12 cellular contexts compared by ENCODE assay signal in the genomic region with DNA sequence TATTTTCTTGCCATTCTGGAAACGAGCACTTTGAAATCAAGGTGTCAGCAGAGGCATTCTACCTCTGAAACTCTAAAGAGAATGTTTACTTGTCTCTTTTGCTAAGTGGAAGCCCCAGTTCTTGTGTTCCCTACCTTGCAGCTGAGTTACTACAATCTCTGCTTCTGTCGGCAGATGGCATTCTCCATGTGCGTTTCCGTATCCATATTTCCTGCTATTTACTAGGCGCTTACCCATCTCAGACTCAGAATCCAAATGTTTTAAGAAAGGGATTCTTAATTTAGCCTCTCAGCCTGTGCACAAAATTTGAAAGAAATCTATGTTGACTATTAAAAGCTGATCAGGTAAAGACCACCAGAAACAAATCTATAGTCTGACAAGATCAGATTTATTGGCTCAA.
DNase-seq lines count a peak whose midpoint lies in the region; ATAC-seq and TF ChIP-seq lines count a peak whose summit lies in the region.
"Had no signal": no experiment of that assay in that cellular context is flagged by ENCODE, and none has a peak within 500 bp of the region (broad histone marks: within the 10 kb centered on the region; RNA-seq: fewer than 3 reads in every experiment).

No MANE protein-coding gene starts in this region.

- no peak overlapping the region for H3K4me3 Mint-ChIP-seq in chondrocyte (ENCODE audit: unreplicated experiment)
- peak overlapping the region; percentile 8 for H3K4me3 Mint-ChIP-seq in mesothelial cell of epicardium
- H3K4me3 Mint-ChIP-seq in stimulated activated memory B cell treated with anti-CD40 and anti-IgM and Interleukin-4, amounts not matched to agents 10 μg/mL and 1 μg/mL and 100 μg/mL, for 72 hours, result no peak overlapping the region
- H3K4me3 Mint-ChIP-seq: activated T-cell treated with anti-CD3 and anti-CD28 coated beads, Interleukin-2, amount 50 U/mL, for 4 hours had no signal

- ATAC-seq in stimulated activated memory B cell treated with anti-CD40 and anti-IgM and Interleukin-4, amounts not matched to agents 10 μg/mL and 1 μg/mL and 100 μg/mL, for 72 hours, result no peak
- ATAC-seq in left cardiac atrium (no peak), HG02840 (IDR thresholded peaks at IDR 0.05; ENCODE audit: low FRiP score, unreplicated experiment) (no peak)
- ATAC-seq: activated T-cell treated with anti-CD3 and anti-CD28 coated beads, Interleukin-2, amount 50 U/mL, for 4 hours had no signal

- no peaks in the 10 kb centered on the region for H3K4me1 ChIP-seq in effector memory CD4-positive, alpha-beta T cell (ENCODE audit: control insufficient read depth, insufficient read depth, low read length, poor library complexity, severe bottlenecking)
- H3K4me1 ChIP-seq: HAP-1, pancreas had no signal

- no peaks in the 10 kb centered on the region for H3K36me3 Mint-ChIP-seq in chondrocyte (ENCODE audit: low read depth)
- H3K36me3 Mint-ChIP-seq in mesothelial cell of epicardium, result no peaks in the 10 kb centered on the region
- H3K36me3 Mint-ChIP-seq in stimulated activated memory B cell treated with anti-CD40 and anti-IgM and Interleukin-4, amounts not matched to agents 10 μg/mL and 1 μg/mL and 100 μg/mL, for 72 hours, result no peaks in the 10 kb centered on the region

- H3K27ac Mint-ChIP-seq in chondrocyte (ENCODE audit: unreplicated experiment), result no peak overlapping the region
- peak overlapping the region; percentile 68 for H3K27ac Mint-ChIP-seq in mesothelial cell of epicardium
- no peak overlapping the region for H3K27ac Mint-ChIP-seq in stimulated activated memory B cell treated with anti-CD40 and anti-IgM and Interleukin-4, amounts not matched to agents 10 μg/mL and 1 μg/mL and 100 μg/mL, for 72 hours

- H3K4me3 ChIP-seq in BJ (ENCODE audit: low read depth, low read length), result no peak overlapping the region
- no peak overlapping the region for H3K4me3 ChIP-seq in effector memory CD4-positive, alpha-beta T cell (ENCODE audit: insufficient read depth, low read depth, low read length, poor library complexity, severe bottlenecking)
- H3K4me3 ChIP-seq: HAP-1, pancreas had no signal

- peaks cover 22% of the 10 kb centered on the region for H3K27me3 Mint-ChIP-seq in chondrocyte (ENCODE audit: low read depth)
- H3K27me3 Mint-ChIP-seq in mesothelial cell of epicardium (ENCODE audit: low read depth), result no peaks in the 10 kb centered on the region
- no peaks in the 10 kb centered on the region for H3K27me3 Mint-ChIP-seq in stimulated activated memory B cell treated with anti-CD40 and anti-IgM and Interleukin-4, amounts not matched to agents 10 μg/mL and 1 μg/mL and 100 μg/mL, for 72 hours

- intact Hi-C loops in left cardiac atrium (cut with DNase I), result loop anchor here in 1 of 2 donors (2.0 kb wide), 1 partner anchor 242 kb away; no protein-coding TSS in a partner anchor

- no peaks in the 10 kb centered on the region for H3K9me3 Mint-ChIP-seq in chondrocyte (ENCODE audit: low read depth)
- no peaks in the 10 kb centered on the region for H3K9me3 Mint-ChIP-seq in mesothelial cell of epicardium
- H3K9me3 Mint-ChIP-seq in stimulated activated memory B cell treated with anti-CD40 and anti-IgM and Interleukin-4, amounts not matched to agents 10 μg/mL and 1 μg/mL and 100 μg/mL, for 72 hours, result no peaks in the 10 kb centered on the region

- CTCF ChIA-PET in BJ (lab: Yijun Ruan, JAX), result interaction anchor here (0.6 to 1.6 kb wide), 3 partner anchors 14 to 319 kb away, joined by 3 to 8 read pairs (median 4); no protein-coding TSS in a partner anchor

- no peaks in the 10 kb centered on the region for H3K9me3 ChIP-seq in effector memory CD4-positive, alpha-beta T cell (ENCODE audit: control insufficient read depth, low read length)
- H3K9me3 ChIP-seq: HAP-1, pancreas had no signal

- H3K27ac ChIP-seq in effector memory CD4-positive, alpha-beta T cell (ENCODE audit: insufficient read depth, low read length, poor library complexity, severe bottlenecking), result no peak overlapping the region
- H3K27ac ChIP-seq: pancreas had no signal

- DNase-seq in BJ (ENCODE audit: low read depth) (no peak), chondrocyte (ENCODE audit: low spot score) (no peak), mesothelial cell of epicardium (ENCODE audit: low spot score in 2 of 2, unreplicated experiment in 2 of 2) (no peak), left cardiac atrium (no peak)
- DNase-seq in effector memory CD4-positive, alpha-beta T cell, result no peak
- DNase-seq: activated T-cell treated with anti-CD3 and anti-CD28 coated beads, Interleukin-2, amount 50 U/mL, for 4 hours; GF-D8; pancreas had no signal

- H3K36me3 ChIP-seq in BJ (ENCODE audit: control insufficient read depth, insufficient read depth, low read length), result no peaks in the 10 kb centered on the region
- H3K36me3 ChIP-seq in effector memory CD4-positive, alpha-beta T cell (ENCODE audit: control insufficient read depth, insufficient read depth, low read length), result no peaks in the 10 kb centered on the region
- H3K36me3 ChIP-seq: HAP-1, pancreas had no signal

- no peaks in the 10 kb centered on the region for H3K27me3 ChIP-seq in BJ (ENCODE audit: control insufficient read depth, insufficient read depth, low read length)
- H3K27me3 ChIP-seq in effector memory CD4-positive, alpha-beta T cell (replicated peaks; ENCODE audit: control insufficient read depth, insufficient read depth, low read length, poor library complexity, severe bottlenecking), result no peaks in the 10 kb centered on the region

- H3K4me1 Mint-ChIP-seq in chondrocyte (ENCODE audit: low read depth) (peaks cover 5% of the 10 kb centered on the region), mesothelial cell of epicardium (peaks cover 43% of the 10 kb centered on the region)
- no peaks in the 10 kb centered on the region for H3K4me1 Mint-ChIP-seq in stimulated activated memory B cell treated with anti-CD40 and anti-IgM and Interleukin-4, amounts not matched to agents 10 μg/mL and 1 μg/mL and 100 μg/mL, for 72 hours

- POLR2A ChIA-PET in BJ (lab: Charles Lee), result no interaction called here

- TF ChIP-seq CTCF in BJ (IDR thresholded peaks at IDR 0.05; ENCODE audit: insufficient read depth, low read depth, low read length), result peak; percentile 31; the same call in 1 of the 2 replicates
- peak; percentile 68 for TF ChIP-seq CTCF in LNCAP (IDR thresholded peaks at IDR 0.05)
- TF ChIP-seq CTCF in chondrocyte (IDR thresholded peaks at IDR 0.05), result peak; percentile 54
- no peak for TF ChIP-seq CTCF in mesothelial cell of epicardium (IDR thresholded peaks at IDR 0.05; ENCODE audit: unreplicated experiment)
